In genomic region chr6:22214314-22214713, GRCh38 we compare ENCODE assay signal across 25 cellular contexts.
"Had no signal": no experiment of that assay in that cellular context is flagged by ENCODE, and none has a peak within 500 bp of the region (broad histone marks: within the 10 kb centered on the region; RNA-seq: fewer than 3 reads in every experiment).

No MANE protein-coding gene starts in this region.

- DNase-seq: activated CD4-positive, alpha-beta memory T cell treated with anti-CD3 and anti-CD28 coated beads, Interleukin-2, amount 10 ng/mL, durations not matched to agents 7 days and 5 days; activated CD4-positive, alpha-beta T cell treated with anti-CD3 and anti-CD28 coated beads for 36 hours; activated CD4-positive, alpha-beta T cell treated with anti-CD3 and anti-CD28 coated beads, Interleukin-2, amount 50 U/mL, for 1 hour; activated gamma-delta T cell treated with Interleukin-2 at 50 U/mL for 16 hours; activated naive CD4-positive, alpha-beta T cell treated with anti-CD3 and anti-CD28 coated beads, Interleukin-2, amount 10 ng/mL, durations not matched to agents 7 days and 5 days; activated naive CD8-positive, alpha-beta T cell treated with anti-CD3 and anti-CD28 coated beads for 36 hours; activated T-cell treated with anti-CD3 and anti-CD28 coated beads for 4 hours; activated T-cell treated with anti-CD3 and anti-CD28 coated beads, Interleukin-2, amount 50 U/mL, for 72 hours; anterior cingulate cortex; cerebellar nuclear complex; Kasumi-1; KBM-7; NCI-H1092; NCI-H1436; NCI-H1694 treated with DMSO at 0.1 percent for 48 hours; NCI-H2029 treated with DMSO at 0.1 percent for 48 hours; NCI-H345; NCI-H510A treated with DMSO at 0.1 percent for 48 hours; NCI-H69; NK-92 treated with Interleukin-12 subunit alpha and Interleukin-12 subunit beta, amount 100 ng/mL, for 24 hours; PC-9; SHP77 treated with DMSO at 0.1 percent for 48 hours; T-helper 2 cell; T1000 had no signal

- ATAC-seq: activated CD4-positive, alpha-beta T cell treated with anti-CD3 and anti-CD28 coated beads for 36 hours; activated T-cell treated with anti-CD3 and anti-CD28 coated beads, Interleukin-2, amount 50 U/mL, for 72 hours had no signal

- H3K4me1 Mint-ChIP-seq: activated CD4-positive, alpha-beta memory T cell treated with anti-CD3 and anti-CD28 coated beads, Interleukin-2, amount 10 ng/mL, durations not matched to agents 7 days and 5 days; activated CD4-positive, alpha-beta T cell treated with anti-CD3 and anti-CD28 coated beads for 36 hours; activated naive CD4-positive, alpha-beta T cell treated with anti-CD3 and anti-CD28 coated beads, Interleukin-2, amount 10 ng/mL, durations not matched to agents 7 days and 5 days; activated naive CD8-positive, alpha-beta T cell treated with anti-CD3 and anti-CD28 coated beads for 36 hours had no signal

- H3K4me3 ChIP-seq: PC-9 had no signal

- H3K27me3 Mint-ChIP-seq: activated CD4-positive, alpha-beta memory T cell treated with anti-CD3 and anti-CD28 coated beads, Interleukin-2, amount 10 ng/mL, durations not matched to agents 7 days and 5 days; activated CD4-positive, alpha-beta T cell treated with anti-CD3 and anti-CD28 coated beads for 36 hours; activated naive CD4-positive, alpha-beta T cell treated with anti-CD3 and anti-CD28 coated beads, Interleukin-2, amount 10 ng/mL, durations not matched to agents 7 days and 5 days; activated naive CD8-positive, alpha-beta T cell treated with anti-CD3 and anti-CD28 coated beads for 36 hours had no signal

- H3K27ac Mint-ChIP-seq: activated CD4-positive, alpha-beta memory T cell treated with anti-CD3 and anti-CD28 coated beads, Interleukin-2, amount 10 ng/mL, durations not matched to agents 7 days and 5 days; activated CD4-positive, alpha-beta T cell treated with anti-CD3 and anti-CD28 coated beads for 36 hours; activated naive CD4-positive, alpha-beta T cell treated with anti-CD3 and anti-CD28 coated beads, Interleukin-2, amount 10 ng/mL, durations not matched to agents 7 days and 5 days; activated naive CD8-positive, alpha-beta T cell treated with anti-CD3 and anti-CD28 coated beads for 36 hours; activated T-cell treated with anti-CD3 and anti-CD28 coated beads, Interleukin-2, amount 50 U/mL, for 72 hours; activated T-helper 2 cell treated with anti-CD3 and anti-CD28 coated beads, Interferon-gamma antibody, Interleukin-2, Interleukin-4, amounts not matched to agents 10 μg/mL and 5 μg/mL and 100 μg/mL, durations not matched to agents 14 hours and 24 hours and 36 hours had no signal

- H3K4me2 ChIP-seq: PC-9 had no signal

- H3K9me3 Mint-ChIP-seq: activated CD4-positive, alpha-beta memory T cell treated with anti-CD3 and anti-CD28 coated beads, Interleukin-2, amount 10 ng/mL, durations not matched to agents 7 days and 5 days; activated naive CD4-positive, alpha-beta T cell treated with anti-CD3 and anti-CD28 coated beads, Interleukin-2, amount 10 ng/mL, durations not matched to agents 7 days and 5 days; activated naive CD8-positive, alpha-beta T cell treated with anti-CD3 and anti-CD28 coated beads for 36 hours; activated T-helper 2 cell treated with anti-CD3 and anti-CD28 coated beads, Interferon-gamma antibody, Interleukin-2, Interleukin-4, amounts not matched to agents 10 μg/mL and 5 μg/mL and 100 μg/mL, durations not matched to agents 14 hours and 24 hours and 36 hours had no signal

- H2AFZ ChIP-seq: PC-9 had no signal

- H3K36me3 Mint-ChIP-seq: activated naive CD4-positive, alpha-beta T cell treated with anti-CD3 and anti-CD28 coated beads, Interleukin-2, amount 10 ng/mL, durations not matched to agents 7 days and 5 days; activated naive CD8-positive, alpha-beta T cell treated with anti-CD3 and anti-CD28 coated beads for 36 hours had no signal

- H3K4me3 Mint-ChIP-seq: activated CD4-positive, alpha-beta memory T cell treated with anti-CD3 and anti-CD28 coated beads, Interleukin-2, amount 10 ng/mL, durations not matched to agents 7 days and 5 days; activated CD4-positive, alpha-beta T cell treated with anti-CD3 and anti-CD28 coated beads for 36 hours; activated naive CD4-positive, alpha-beta T cell treated with anti-CD3 and anti-CD28 coated beads, Interleukin-2, amount 10 ng/mL, durations not matched to agents 7 days and 5 days; activated naive CD8-positive, alpha-beta T cell treated with anti-CD3 and anti-CD28 coated beads for 36 hours; activated T-cell treated with anti-CD3 and anti-CD28 coated beads, Interleukin-2, amount 50 U/mL, for 72 hours had no signal

- H3K27ac ChIP-seq: PC-9 had no signal
